In the genomic region with DNA sequence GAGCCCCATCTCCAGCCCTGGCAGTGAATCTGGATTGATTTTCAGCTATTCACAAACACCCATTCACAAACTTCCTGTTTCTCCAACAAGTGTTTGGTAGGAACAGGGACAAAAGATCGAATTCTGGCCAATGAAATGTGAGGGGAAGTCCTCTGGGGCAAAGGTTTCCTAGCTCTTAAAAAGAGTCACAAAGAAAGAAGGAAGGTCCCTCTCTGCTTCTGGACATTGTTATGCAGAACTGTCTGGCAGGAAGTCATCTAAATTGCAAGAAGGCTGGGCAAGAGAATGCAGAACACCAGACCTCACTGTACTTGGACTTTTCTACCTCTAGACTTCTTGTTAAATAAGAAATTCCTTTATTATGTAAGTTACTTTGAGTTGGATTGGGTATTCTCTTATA, we compare ENCODE assay signal across 1 cellular context.
A peak's percentile ranks its signal among the peaks of the same experiment; 100 is the strongest.
TF ChIP-seq lines count a peak whose summit lies in the region.

No MANE protein-coding gene starts in this region.

TF ChIP-seq in H1, 55 proteins besides CTCF, POLR2A, EP300 and RAD21:
- no peak for TF ChIP-seq BACH1 (IDR thresholded peaks at IDR 0.05; ENCODE audit: low read length)
- TF ChIP-seq PHF8 (conservative IDR thresholded peaks at IDR 0.05; ENCODE audit: low read depth, low read length) = no peak
- TF ChIP-seq, protein P1, sequence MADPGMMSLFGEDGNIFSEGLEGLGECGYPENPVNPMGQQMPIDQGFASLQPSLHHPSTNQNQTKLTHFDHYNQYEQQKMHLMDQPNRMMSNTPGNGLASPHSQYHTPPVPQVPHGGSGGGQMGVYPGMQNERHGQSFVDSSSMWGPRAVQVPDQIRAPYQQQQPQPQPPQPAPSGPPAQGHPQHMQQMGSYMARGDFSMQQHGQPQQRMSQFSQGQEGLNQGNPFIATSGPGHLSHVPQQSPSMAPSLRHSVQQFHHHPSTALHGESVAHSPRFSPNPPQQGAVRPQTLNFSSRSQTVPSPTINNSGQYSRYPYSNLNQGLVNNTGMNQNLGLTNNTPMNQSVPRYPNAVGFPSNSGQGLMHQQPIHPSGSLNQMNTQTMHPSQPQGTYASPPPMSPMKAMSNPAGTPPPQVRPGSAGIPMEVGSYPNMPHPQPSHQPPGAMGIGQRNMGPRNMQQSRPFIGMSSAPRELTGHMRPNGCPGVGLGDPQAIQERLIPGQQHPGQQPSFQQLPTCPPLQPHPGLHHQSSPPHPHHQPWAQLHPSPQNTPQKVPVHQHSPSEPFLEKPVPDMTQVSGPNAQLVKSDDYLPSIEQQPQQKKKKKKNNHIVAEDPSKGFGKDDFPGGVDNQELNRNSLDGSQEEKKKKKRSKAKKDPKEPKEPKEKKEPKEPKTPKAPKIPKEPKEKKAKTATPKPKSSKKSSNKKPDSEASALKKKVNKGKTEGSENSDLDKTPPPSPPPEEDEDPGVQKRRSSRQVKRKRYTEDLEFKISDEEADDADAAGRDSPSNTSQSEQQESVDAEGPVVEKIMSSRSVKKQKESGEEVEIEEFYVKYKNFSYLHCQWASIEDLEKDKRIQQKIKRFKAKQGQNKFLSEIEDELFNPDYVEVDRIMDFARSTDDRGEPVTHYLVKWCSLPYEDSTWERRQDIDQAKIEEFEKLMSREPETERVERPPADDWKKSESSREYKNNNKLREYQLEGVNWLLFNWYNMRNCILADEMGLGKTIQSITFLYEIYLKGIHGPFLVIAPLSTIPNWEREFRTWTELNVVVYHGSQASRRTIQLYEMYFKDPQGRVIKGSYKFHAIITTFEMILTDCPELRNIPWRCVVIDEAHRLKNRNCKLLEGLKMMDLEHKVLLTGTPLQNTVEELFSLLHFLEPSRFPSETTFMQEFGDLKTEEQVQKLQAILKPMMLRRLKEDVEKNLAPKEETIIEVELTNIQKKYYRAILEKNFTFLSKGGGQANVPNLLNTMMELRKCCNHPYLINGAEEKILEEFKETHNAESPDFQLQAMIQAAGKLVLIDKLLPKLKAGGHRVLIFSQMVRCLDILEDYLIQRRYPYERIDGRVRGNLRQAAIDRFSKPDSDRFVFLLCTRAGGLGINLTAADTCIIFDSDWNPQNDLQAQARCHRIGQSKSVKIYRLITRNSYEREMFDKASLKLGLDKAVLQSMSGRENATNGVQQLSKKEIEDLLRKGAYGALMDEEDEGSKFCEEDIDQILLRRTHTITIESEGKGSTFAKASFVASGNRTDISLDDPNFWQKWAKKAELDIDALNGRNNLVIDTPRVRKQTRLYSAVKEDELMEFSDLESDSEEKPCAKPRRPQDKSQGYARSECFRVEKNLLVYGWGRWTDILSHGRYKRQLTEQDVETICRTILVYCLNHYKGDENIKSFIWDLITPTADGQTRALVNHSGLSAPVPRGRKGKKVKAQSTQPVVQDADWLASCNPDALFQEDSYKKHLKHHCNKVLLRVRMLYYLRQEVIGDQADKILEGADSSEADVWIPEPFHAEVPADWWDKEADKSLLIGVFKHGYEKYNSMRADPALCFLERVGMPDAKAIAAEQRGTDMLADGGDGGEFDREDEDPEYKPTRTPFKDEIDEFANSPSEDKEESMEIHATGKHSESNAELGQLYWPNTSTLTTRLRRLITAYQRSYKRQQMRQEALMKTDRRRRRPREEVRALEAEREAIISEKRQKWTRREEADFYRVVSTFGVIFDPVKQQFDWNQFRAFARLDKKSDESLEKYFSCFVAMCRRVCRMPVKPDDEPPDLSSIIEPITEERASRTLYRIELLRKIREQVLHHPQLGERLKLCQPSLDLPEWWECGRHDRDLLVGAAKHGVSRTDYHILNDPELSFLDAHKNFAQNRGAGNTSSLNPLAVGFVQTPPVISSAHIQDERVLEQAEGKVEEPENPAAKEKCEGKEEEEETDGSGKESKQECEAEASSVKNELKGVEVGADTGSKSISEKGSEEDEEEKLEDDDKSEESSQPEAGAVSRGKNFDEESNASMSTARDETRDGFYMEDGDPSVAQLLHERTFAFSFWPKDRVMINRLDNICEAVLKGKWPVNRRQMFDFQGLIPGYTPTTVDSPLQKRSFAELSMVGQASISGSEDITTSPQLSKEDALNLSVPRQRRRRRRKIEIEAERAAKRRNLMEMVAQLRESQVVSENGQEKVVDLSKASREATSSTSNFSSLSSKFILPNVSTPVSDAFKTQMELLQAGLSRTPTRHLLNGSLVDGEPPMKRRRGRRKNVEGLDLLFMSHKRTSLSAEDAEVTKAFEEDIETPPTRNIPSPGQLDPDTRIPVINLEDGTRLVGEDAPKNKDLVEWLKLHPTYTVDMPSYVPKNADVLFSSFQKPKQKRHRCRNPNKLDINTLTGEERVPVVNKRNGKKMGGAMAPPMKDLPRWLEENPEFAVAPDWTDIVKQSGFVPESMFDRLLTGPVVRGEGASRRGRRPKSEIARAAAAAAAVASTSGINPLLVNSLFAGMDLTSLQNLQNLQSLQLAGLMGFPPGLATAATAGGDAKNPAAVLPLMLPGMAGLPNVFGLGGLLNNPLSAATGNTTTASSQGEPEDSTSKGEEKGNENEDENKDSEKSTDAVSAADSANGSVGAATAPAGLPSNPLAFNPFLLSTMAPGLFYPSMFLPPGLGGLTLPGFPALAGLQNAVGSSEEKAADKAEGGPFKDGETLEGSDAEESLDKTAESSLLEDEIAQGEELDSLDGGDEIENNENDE (IDR thresholded peaks at IDR 0.05; ENCODE audit: insufficient replicate concordance, low read length) = no peak
- TF ChIP-seq POLR2AphosphoS5 (IDR thresholded peaks at IDR 0.05; ENCODE audit: low read depth, low read length) = no peak
- TF ChIP-seq RFX5 (IDR thresholded peaks at IDR 0.05; ENCODE audit: borderline replicate concordance, low read depth, low read length) = no peak
- TF ChIP-seq EGR1 (IDR thresholded peaks at IDR 0.05; ENCODE audit: borderline replicate concordance, low read depth, low read length) = peak; percentile 18; the same call in 1 of the 2 replicates
- TF ChIP-seq POU5F1 (IDR thresholded peaks at IDR 0.05; ENCODE audit: low read depth, low read length) = peak; percentile 77; the same call in 1 of the 2 replicates
- TF ChIP-seq, protein P2, sequence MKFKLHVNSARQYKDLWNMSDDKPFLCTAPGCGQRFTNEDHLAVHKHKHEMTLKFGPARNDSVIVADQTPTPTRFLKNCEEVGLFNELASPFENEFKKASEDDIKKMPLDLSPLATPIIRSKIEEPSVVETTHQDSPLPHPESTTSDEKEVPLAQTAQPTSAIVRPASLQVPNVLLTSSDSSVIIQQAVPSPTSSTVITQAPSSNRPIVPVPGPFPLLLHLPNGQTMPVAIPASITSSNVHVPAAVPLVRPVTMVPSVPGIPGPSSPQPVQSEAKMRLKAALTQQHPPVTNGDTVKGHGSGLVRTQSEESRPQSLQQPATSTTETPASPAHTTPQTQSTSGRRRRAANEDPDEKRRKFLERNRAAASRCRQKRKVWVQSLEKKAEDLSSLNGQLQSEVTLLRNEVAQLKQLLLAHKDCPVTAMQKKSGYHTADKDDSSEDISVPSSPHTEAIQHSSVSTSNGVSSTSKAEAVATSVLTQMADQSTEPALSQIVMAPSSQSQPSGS (IDR thresholded peaks at IDR 0.05; ENCODE audit: low read length) = no peak
- TF ChIP-seq EZH2 (IDR thresholded peaks at IDR 0.05; ENCODE audit: low read depth, low read length, severe bottlenecking) = no peak
- no peak for TF ChIP-seq SUZ12 (IDR thresholded peaks at IDR 0.05; ENCODE audit: low read length)
- TF ChIP-seq NANOG (IDR thresholded peaks at IDR 0.05; ENCODE audit: insufficient read depth, low read depth, low read length, poor library complexity, severe bottlenecking) = no peak
